ENCODE assay signal across 18 cellular contexts in genomic region chr3:185950720-185951119, GRCh38.
"Had no signal": no experiment of that assay in that cellular context is flagged by ENCODE, and none has a peak within 500 bp of the region (broad histone marks: within the 10 kb centered on the region; RNA-seq: fewer than 3 reads in every experiment).

No MANE protein-coding gene starts in this region.

- H3K4me1 ChIP-seq: stomach had no signal

- H3K4me3 ChIP-seq: body of pancreas, coronary artery, lung, pancreas, stomach had no signal

- DNase-seq: activated B cell treated with CpG ODN at 0.5 μM for 24 hours; activated CD4-positive, alpha-beta T cell treated with anti-CD3 and anti-CD28 coated beads for 48 hours; activated CD8-positive, alpha-beta T cell treated with anti-CD3 and anti-CD28 coated beads for 36 hours; activated gamma-delta T cell treated with Interleukin-2 at 50 U/mL for 16 hours; activated naive CD8-positive, alpha-beta T cell treated with anti-CD3 and anti-CD28 coated beads for 36 hours; activated T-cell treated with anti-CD3 and anti-CD28 coated beads, Interleukin-2, amount 50 U/mL, for 48 hours; amygdala; body of pancreas; central memory CD4-positive, alpha-beta T cell; naive thymus-derived CD4-positive, alpha-beta T cell; pancreas; stimulated activated CD4-positive, alpha-beta T cell treated with anti-CD3 and anti-CD28 coated beads, Interleukin-2, amount 100 ng/mL, for 24 hours; stomach had no signal

- H3K27ac ChIP-seq: body of pancreas, coronary artery, pancreas, stomach had no signal

- H3K9me3 ChIP-seq: body of pancreas, pancreas had no signal

- H3K27me3 ChIP-seq: body of pancreas, pancreas had no signal

- ATAC-seq: activated CD8-positive, alpha-beta T cell treated with anti-CD3 and anti-CD28 coated beads for 36 hours; body of pancreas; naive thymus-derived CD4-positive, alpha-beta T cell; pancreas; sciatic nerve had no signal

- FAIRE-seq: endothelial cell of umbilical vein, urothelium cell line had no signal

- H3K36me3 ChIP-seq: pancreas, stomach had no signal
